21 cellular contexts compared by ENCODE assay signal in genomic region chr2:95029898-95030341, GRCh38. TPM values are rescaled to one million over a fixed set of nuclear protein-coding genes. Genes with fewer than 3 reads are reported as not detected.
DNase-seq lines count a peak whose midpoint lies in the region; ATAC-seq and TF ChIP-seq lines count a peak whose summit lies in the region.
"Had no signal": no experiment of that assay in that cellular context is flagged by ENCODE, and none has a peak within 500 bp of the region (broad histone marks: within the 10 kb centered on the region; RNA-seq: fewer than 3 reads in every experiment).

No MANE protein-coding gene starts in this region.

- H3K36me3 Mint-ChIP-seq in T-helper 2 cell treated with Interferon-gamma antibody and Interleukin-4, amounts not matched to agents 5 μg/mL and 100 μg/mL, for 36 hours (ENCODE audit: low read depth) = peaks cover 45% of the 10 kb centered on the region

- TF ChIP-seq CTCF in osteoblast (IDR thresholded peaks at IDR 0.05; ENCODE audit: extremely low read depth, low read depth, low read length) = no peak

- no peak overlapping the region for H3K27ac Mint-ChIP-seq in T-helper 2 cell treated with Interferon-gamma antibody and Interleukin-4, amounts not matched to agents 5 μg/mL and 100 μg/mL, for 36 hours
- no peak overlapping the region for H3K27ac Mint-ChIP-seq in stimulated activated naive CD8-positive, alpha-beta T cell treated with anti-CD3 and anti-CD28 coated beads, Interleukin-15, amount 100 ng/mL, for 72 hours
- H3K27ac Mint-ChIP-seq: HFFc6 had no signal

- no peak for ATAC-seq in stimulated activated naive CD8-positive, alpha-beta T cell treated with anti-CD3 and anti-CD28 coated beads, Interleukin-15, amount 100 ng/mL, for 72 hours
- ATAC-seq in GM18519 (IDR thresholded peaks at IDR 0.05; ENCODE audit: low FRiP score, unreplicated experiment) = no peak
- ATAC-seq: mucosa of descending colon, pancreas had no signal

- H3K9me3 Mint-ChIP-seq in T-helper 2 cell treated with Interferon-gamma antibody and Interleukin-4, amounts not matched to agents 5 μg/mL and 100 μg/mL, for 36 hours = no peaks in the 10 kb centered on the region
- H3K9me3 Mint-ChIP-seq in stimulated activated naive CD8-positive, alpha-beta T cell treated with anti-CD3 and anti-CD28 coated beads, Interleukin-15, amount 100 ng/mL, for 72 hours = no peaks in the 10 kb centered on the region
- H3K9me3 Mint-ChIP-seq: activated CD4-positive, alpha-beta T cell treated with anti-CD3 and anti-CD28 coated beads, Interleukin-2, amount 10 ng/mL, durations not matched to agents 7 days and 5 days; HFFc6 had no signal

- no peaks in the 10 kb centered on the region for H4K20me1 ChIP-seq in osteoblast (ENCODE audit: insufficient read depth, low read length)

- no peak for DNase-seq in T-helper 2 cell treated with Interferon-gamma antibody and Interleukin-4, amounts not matched to agents 5 μg/mL and 100 μg/mL, for 36 hours (ENCODE audit: low spot score)
- DNase-seq in T-helper 2 cell = no peak
- DNase-seq in LHCN-M2 (ENCODE audit: low read depth) = peak; percentile 19
- peak; percentile 76 for DNase-seq in osteoblast (ENCODE audit: insufficient read length, low spot score, missing footprints)
- DNase-seq in stimulated activated naive CD8-positive, alpha-beta T cell treated with anti-CD3 and anti-CD28 coated beads, Interleukin-15, amount 100 ng/mL, for 72 hours = no peak
- no peak for DNase-seq in DMS153 treated with DMSO at 0.1 percent for 48 hours (lab: John Stamatoyannopoulos, UW; ENCODE audit: unreplicated experiment)
- DNase-seq: activated CD4-positive, alpha-beta T cell treated with anti-CD3 and anti-CD28 coated beads, Interleukin-2, amount 10 ng/mL, durations not matched to agents 7 days and 5 days; activated T-cell treated with anti-CD3 and anti-CD28 coated beads, Interleukin-2, amount 50 U/mL, for 48 hours; colonic mucosa; HFFc6; NCI-H1417; NCI-H2227 treated with DMSO at 0.1 percent for 48 hours; pancreas; small intestine had no signal

- peaks cover 50% of the 10 kb centered on the region for H3K27me3 ChIP-seq in osteoblast (ENCODE audit: insufficient read depth, low read length)
- H3K27me3 ChIP-seq: ascending aorta had no signal

- H3K27ac ChIP-seq in cingulate gyrus (ENCODE audit: low read depth, low read length) (peak overlapping the region; percentile 67), osteoblast (ENCODE audit: low read depth, low read length) (no peak overlapping the region)
- H3K27ac ChIP-seq: ascending aorta, colonic mucosa, epithelial cell of prostate, pancreas had no signal

- H3K27me3 Mint-ChIP-seq in T-helper 2 cell treated with Interferon-gamma antibody and Interleukin-4, amounts not matched to agents 5 μg/mL and 100 μg/mL, for 36 hours (ENCODE audit: low read depth) = no peaks in the 10 kb centered on the region
- H3K27me3 Mint-ChIP-seq in stimulated activated naive CD8-positive, alpha-beta T cell treated with anti-CD3 and anti-CD28 coated beads, Interleukin-15, amount 100 ng/mL, for 72 hours = no peaks in the 10 kb centered on the region
- H3K27me3 Mint-ChIP-seq: activated CD4-positive, alpha-beta T cell treated with anti-CD3 and anti-CD28 coated beads, Interleukin-2, amount 10 ng/mL, durations not matched to agents 7 days and 5 days had no signal

- peaks cover 39% of the 10 kb centered on the region for H3K4me1 Mint-ChIP-seq in T-helper 2 cell treated with Interferon-gamma antibody and Interleukin-4, amounts not matched to agents 5 μg/mL and 100 μg/mL, for 36 hours (ENCODE audit: low read depth)
- peaks cover 74% of the 10 kb centered on the region for H3K4me1 Mint-ChIP-seq in stimulated activated naive CD8-positive, alpha-beta T cell treated with anti-CD3 and anti-CD28 coated beads, Interleukin-15, amount 100 ng/mL, for 72 hours

- no peaks in the 10 kb centered on the region for H3K4me1 ChIP-seq in osteoblast (ENCODE audit: insufficient read depth, low read length)
- H3K4me1 ChIP-seq: ascending aorta, colonic mucosa had no signal

- no peak overlapping the region for H2AFZ ChIP-seq in osteoblast (ENCODE audit: low read length)

- no peaks in the 10 kb centered on the region for H3K36me3 ChIP-seq in osteoblast (ENCODE audit: insufficient read depth, low read length)
- H3K36me3 ChIP-seq: ascending aorta, colonic mucosa, pancreas had no signal

- H3K4me3 ChIP-seq in osteoblast (ENCODE audit: insufficient read depth, low read length) = no peak overlapping the region
- H3K4me3 ChIP-seq: ascending aorta, colonic mucosa, mucosa of descending colon, pancreas had no signal

- H3K4me2 ChIP-seq in osteoblast (ENCODE audit: insufficient read depth, low read length) = no peak overlapping the region

- peak overlapping the region; percentile 33 for H3K4me3 Mint-ChIP-seq in T-helper 2 cell treated with Interferon-gamma antibody and Interleukin-4, amounts not matched to agents 5 μg/mL and 100 μg/mL, for 36 hours
- no peak overlapping the region for H3K4me3 Mint-ChIP-seq in stimulated activated naive CD8-positive, alpha-beta T cell treated with anti-CD3 and anti-CD28 coated beads, Interleukin-15, amount 100 ng/mL, for 72 hours
- H3K4me3 Mint-ChIP-seq: HFFc6 had no signal

- H3K79me2 ChIP-seq in osteoblast (ENCODE audit: insufficient read depth, low read length) = no peaks in the 10 kb centered on the region

- H3K9me3 ChIP-seq in osteoblast (ENCODE audit: low read depth, low read length) = no peaks in the 10 kb centered on the region
- H3K9me3 ChIP-seq: ascending aorta, colonic mucosa, mucosa of descending colon, pancreas had no signal

RNA-seq across cellular contexts. Expression of gene MAL, which starts 4.4 kb away (rescaled TPM):
- not detected in 2 replicates for total RNA-seq in LHCN-M2 (2014; rRNA removed)
- not detected for polyA plus RNA-seq in LHCN-M2 (2012)
- total RNA-seq in osteoblast = not detected in 2 replicates
- total RNA-seq: A673, ascending aorta, HFFc6 had no signal
- polyA plus RNA-seq: keratinocyte had no signal

Comparison
In these comparisons a context has a peak if more than half of its experiments do, and no peak if none do; other contexts are left out.
1. DNase-seq: peak in LHCN-M2 (single experiment) and osteoblast (single experiment); none in T-helper 2 cell treated with Interferon-gamma antibody and Interleukin-4, amounts not matched to agents 5 μg/mL and 100 μg/mL, for 36 hours (single experiment), T-helper 2 cell (0 of 5), stimulated activated naive CD8-positive, alpha-beta T cell treated with anti-CD3 and anti-CD28 coated beads, Interleukin-15, amount 100 ng/mL, for 72 hours (0 of 2) and DMS153 treated with DMSO at 0.1 percent for 48 hours (single experiment).